11 cellular contexts compared by ENCODE assay signal in genomic region chr7:43076606-43077005, GRCh38. TPM values are rescaled to one million over a fixed set of nuclear protein-coding genes. Genes with fewer than 3 reads are reported as not detected.
"Had no signal": no experiment of that assay in that cellular context is flagged by ENCODE, and none has a peak within 500 bp of the region (broad histone marks: within the 10 kb centered on the region; RNA-seq: fewer than 3 reads in every experiment).

No MANE protein-coding gene starts in this region.

- H3K9me3 Mint-ChIP-seq: activated naive CD4-positive, alpha-beta T cell treated with anti-CD3 and anti-CD28 coated beads, Interleukin-2, amount 50 U/mL, for 24 hours; endodermal cell had no signal

- H3K4me3 Mint-ChIP-seq: activated naive CD4-positive, alpha-beta T cell treated with anti-CD3 and anti-CD28 coated beads, Interleukin-2, amount 50 U/mL, for 24 hours; endodermal cell had no signal

- ATAC-seq: left ventricle myocardium superior had no signal

- H3K27ac Mint-ChIP-seq: activated naive CD4-positive, alpha-beta T cell treated with anti-CD3 and anti-CD28 coated beads, Interleukin-2, amount 50 U/mL, for 24 hours; endodermal cell had no signal

- H3K4me1 Mint-ChIP-seq: activated naive CD4-positive, alpha-beta T cell treated with anti-CD3 and anti-CD28 coated beads, Interleukin-2, amount 50 U/mL, for 24 hours had no signal

- DNase-seq: activated CD4-positive, alpha-beta T cell treated with anti-CD3 and anti-CD28 coated beads for 4 hours; cerebellar nuclear complex; dermis blood vessel endothelial cell; endodermal cell; hippocampal formation; left ventricle myocardium superior had no signal

- H3K36me3 Mint-ChIP-seq: activated naive CD4-positive, alpha-beta T cell treated with anti-CD3 and anti-CD28 coated beads, Interleukin-2, amount 50 U/mL, for 24 hours had no signal

RNA-seq across cellular contexts. Expression of gene HECW1, which starts 35.8 kb away (rescaled TPM):
- total RNA-seq: activated CD8-positive, alpha-beta memory T cell treated with anti-CD3 and anti-CD28 coated beads for 36 hours; activated T-helper 2 cell treated with anti-CD3 and anti-CD28 coated beads, Interferon-gamma antibody, Interleukin-2, Interleukin-4, amounts not matched to agents 10 μg/mL and 5 μg/mL and 100 μg/mL, durations not matched to agents 14 hours and 24 hours and 36 hours; dermis blood vessel endothelial cell; glomerular endothelial cell; left ventricle myocardium superior; skeletal muscle tissue had no signal
